ENCODE assay signal across 15 cellular contexts in genomic region chr2:168396131-168396530, GRCh38.
"Had no signal": no experiment of that assay in that cellular context is flagged by ENCODE, and none has a peak within 500 bp of the region (broad histone marks: within the 10 kb centered on the region; RNA-seq: fewer than 3 reads in every experiment).

No MANE protein-coding gene starts in this region.

- H3K27ac ChIP-seq: lower lobe of right lung, right atrium auricular region, spleen, upper lobe of right lung had no signal

- H3K4me1 ChIP-seq: lower lobe of right lung, right atrium auricular region, spleen, upper lobe of right lung had no signal

- H3K9me3 Mint-ChIP-seq: activated naive CD8-positive, alpha-beta T cell treated with anti-CD3 and anti-CD28 coated beads, Interleukin-2, amount 50 U/mL, for 24 hours had no signal

- H3K4me3 ChIP-seq: lower lobe of right lung, right atrium auricular region, spleen, upper lobe of right lung had no signal

- H3K27me3 Mint-ChIP-seq: activated CD8-positive, alpha-beta T cell treated with anti-CD3 and anti-CD28 coated beads for 36 hours; activated naive CD8-positive, alpha-beta T cell treated with anti-CD3 and anti-CD28 coated beads, Interleukin-2, amount 50 U/mL, for 24 hours; naive B cell had no signal

- H3K27ac Mint-ChIP-seq: activated CD8-positive, alpha-beta T cell treated with anti-CD3 and anti-CD28 coated beads for 36 hours; activated naive CD8-positive, alpha-beta T cell treated with anti-CD3 and anti-CD28 coated beads, Interleukin-2, amount 50 U/mL, for 24 hours; activated T-helper 1 cell treated with anti-CD3 and anti-CD28 coated beads, Interleukin-12 subunit alpha, Interleukin-12 subunit beta, Interleukin-2, Interleukin-4 antibody, amounts not matched to agents 30 ng/mL and 10 ng/mL and 1 ng/mL, durations not matched to agents 14 hours and 24 hours and 36 hours; brain; naive B cell had no signal

- H3K36me3 Mint-ChIP-seq: brain had no signal

- H3K4me3 Mint-ChIP-seq: activated CD8-positive, alpha-beta T cell treated with anti-CD3 and anti-CD28 coated beads for 36 hours; activated naive CD8-positive, alpha-beta T cell treated with anti-CD3 and anti-CD28 coated beads, Interleukin-2, amount 50 U/mL, for 24 hours; activated T-helper 1 cell treated with anti-CD3 and anti-CD28 coated beads, Interleukin-12 subunit alpha, Interleukin-12 subunit beta, Interleukin-2, Interleukin-4 antibody, amounts not matched to agents 30 ng/mL and 10 ng/mL and 1 ng/mL, durations not matched to agents 14 hours and 24 hours and 36 hours; brain; naive B cell had no signal

- H3K9me3 ChIP-seq: lower lobe of right lung, right atrium auricular region, spleen, upper lobe of right lung had no signal

- DNase-seq: activated CD8-positive, alpha-beta memory T cell treated with anti-CD3 and anti-CD28 coated beads, Interleukin-2, amount 50 U/mL, for 4 hours; activated CD8-positive, alpha-beta T cell treated with anti-CD3 and anti-CD28 coated beads for 36 hours; activated naive CD4-positive, alpha-beta T cell; activated naive CD8-positive, alpha-beta T cell treated with anti-CD3 and anti-CD28 coated beads, Interleukin-2, amount 50 U/mL, for 24 hours; hypothalamus; lower lobe of right lung; naive B cell; spleen; stimulated activated CD4-positive, alpha-beta T cell treated with anti-CD3 and anti-CD28 coated beads, Interleukin-2, amount 100 ng/mL, for 24 hours; stimulated activated naive CD4-positive, alpha-beta T cell treated with Interleukin-2 at 50 U/mL for 16 hours; T-helper 9 cell; upper lobe of right lung had no signal

- H3K27me3 ChIP-seq: right atrium auricular region, spleen, upper lobe of right lung had no signal

- H3K4me1 Mint-ChIP-seq: activated naive CD8-positive, alpha-beta T cell treated with anti-CD3 and anti-CD28 coated beads, Interleukin-2, amount 50 U/mL, for 24 hours; brain; naive B cell had no signal

- H3K36me3 ChIP-seq: lower lobe of right lung, right atrium auricular region, spleen, upper lobe of right lung had no signal
